24 cellular contexts compared by ENCODE assay signal in genomic region chr1:176931526-176931925, GRCh38.
"Had no signal": no experiment of that assay in that cellular context is flagged by ENCODE, and none has a peak within 500 bp of the region (broad histone marks: within the 10 kb centered on the region; RNA-seq: fewer than 3 reads in every experiment).

No MANE protein-coding gene starts in this region.

- ATAC-seq: effector memory CD8-positive, alpha-beta T cell; esophagus mucosa; foreskin keratinocyte; gastrocnemius medialis; gastroesophageal sphincter had no signal

- H3K27me3 ChIP-seq: colonic mucosa, dorsolateral prefrontal cortex, esophagus muscularis mucosa, esophagus squamous epithelium, gastrocnemius medialis, gastroesophageal sphincter, heart left ventricle, heart right ventricle had no signal

- H3K4me3 ChIP-seq: colonic mucosa, coronary artery, dorsolateral prefrontal cortex, esophagus muscularis mucosa, esophagus squamous epithelium, gastrocnemius medialis, gastroesophageal sphincter, heart left ventricle, heart right ventricle had no signal

- H3K4me1 ChIP-seq: colonic mucosa, esophagus squamous epithelium, foreskin keratinocyte, gastroesophageal sphincter had no signal

- H3K27ac ChIP-seq: colonic mucosa, coronary artery, epithelial cell of prostate, esophagus muscularis mucosa, esophagus squamous epithelium, foreskin keratinocyte, gastrocnemius medialis, gastroesophageal sphincter had no signal

- H3K36me3 ChIP-seq: colonic mucosa, esophagus muscularis mucosa, esophagus squamous epithelium, gastrocnemius medialis, gastroesophageal sphincter, heart left ventricle, heart right ventricle had no signal

- DNase-seq: colonic mucosa; cortex of kidney; dermis blood vessel endothelial cell; dorsolateral prefrontal cortex; effector CD4-positive, alpha-beta T cell; effector CD8-positive, alpha-beta T cell; effector memory CD4-positive, alpha-beta T cell; effector memory CD8-positive, alpha-beta T cell; endodermal cell; erythroblast; esophagus squamous epithelium; foreskin fibroblast; foreskin keratinocyte; foreskin melanocyte; gastrocnemius medialis; glutamatergic neuron; head of caudate nucleus; heart left ventricle; heart right ventricle had no signal

- H3K9me3 ChIP-seq: colonic mucosa, esophagus muscularis mucosa, esophagus squamous epithelium, gastrocnemius medialis, gastroesophageal sphincter, heart left ventricle, heart right ventricle had no signal
